In genomic region chr13:53411443-53411842, GRCh38 we compare ENCODE assay signal across 27 cellular contexts.
DNase-seq lines count a peak whose midpoint lies in the region; ATAC-seq and TF ChIP-seq lines count a peak whose summit lies in the region.
"Had no signal": no experiment of that assay in that cellular context is flagged by ENCODE, and none has a peak within 500 bp of the region (broad histone marks: within the 10 kb centered on the region; RNA-seq: fewer than 3 reads in every experiment).

No MANE protein-coding gene starts in this region.

- H3K27ac ChIP-seq in GM23338 (ENCODE audit: low read depth), result no peak overlapping the region
- H3K27ac ChIP-seq: BLaER1 treated with 17β-estradiol and CSF1 and Interleukin-3, amounts not matched to agents 10 nM and 100 nM; body of pancreas; left ventricle myocardium inferior; SK-N-MC; tibial nerve had no signal

- no peaks in the 10 kb centered on the region for H3K4me1 ChIP-seq in GM23338 (ENCODE audit: insufficient read depth)
- H3K4me1 ChIP-seq: BLaER1 treated with 17β-estradiol and CSF1 and Interleukin-3, amounts not matched to agents 10 nM and 100 nM; body of pancreas; left ventricle myocardium inferior; tibial nerve had no signal

- H3K9me3 Mint-ChIP-seq in GM23338, result no peaks in the 10 kb centered on the region
- H3K9me3 Mint-ChIP-seq: activated T-helper 17 cell treated with anti-CD3 and anti-CD28 coated beads, Interleukin-2, amount 50 U/mL, for 72 hours; endodermal cell had no signal

- no peak overlapping the region for H3K27ac Mint-ChIP-seq in GM23338
- H3K27ac Mint-ChIP-seq: activated CD8-positive, alpha-beta T cell treated with anti-CD3 and anti-CD28 coated beads, Interleukin-2, amount 10 ng/mL, durations not matched to agents 7 days and 5 days; activated T-helper 17 cell treated with anti-CD3 and anti-CD28 coated beads, Interleukin-2, amount 50 U/mL, for 72 hours; dendritic cell treated with granulocyte-macrophage colony-stimulating factor and Interleukin-4, amounts not matched to agents 40 ng/mL and 50 ng/mL, for 4 days; endodermal cell; progenitor cell of endocrine pancreas; T-helper 17 cell had no signal

- no peaks in the 10 kb centered on the region for H3K36me3 ChIP-seq in GM23338 (ENCODE audit: insufficient read depth)
- H3K36me3 ChIP-seq: BLaER1 treated with 17β-estradiol and CSF1 and Interleukin-3, amounts not matched to agents 10 nM and 100 nM; left ventricle myocardium inferior; tibial nerve had no signal

- no peaks in the 10 kb centered on the region for H3K4me1 Mint-ChIP-seq in GM23338
- H3K4me1 Mint-ChIP-seq: activated T-helper 17 cell treated with anti-CD3 and anti-CD28 coated beads, Interleukin-2, amount 50 U/mL, for 72 hours; T-helper 17 cell had no signal

- no peaks in the 10 kb centered on the region for H3K27me3 Mint-ChIP-seq in GM23338 (ENCODE audit: insufficient read depth, low read depth, poor library complexity)
- H3K27me3 Mint-ChIP-seq: activated T-helper 17 cell treated with anti-CD3 and anti-CD28 coated beads, Interleukin-2, amount 50 U/mL, for 72 hours; dendritic cell treated with granulocyte-macrophage colony-stimulating factor and Interleukin-4, amounts not matched to agents 40 ng/mL and 50 ng/mL, for 4 days; progenitor cell of endocrine pancreas; T-helper 17 cell had no signal

- H2AFZ ChIP-seq in GM23338, result no peak overlapping the region

- H3K4me3 Mint-ChIP-seq in GM23338, result no peak overlapping the region
- H3K4me3 Mint-ChIP-seq: activated CD8-positive, alpha-beta T cell treated with anti-CD3 and anti-CD28 coated beads, Interleukin-2, amount 10 ng/mL, durations not matched to agents 7 days and 5 days; activated T-helper 17 cell treated with anti-CD3 and anti-CD28 coated beads, Interleukin-2, amount 50 U/mL, for 72 hours; dendritic cell treated with granulocyte-macrophage colony-stimulating factor and Interleukin-4, amounts not matched to agents 40 ng/mL and 50 ng/mL, for 4 days; endodermal cell; T-helper 17 cell had no signal

- no peaks in the 10 kb centered on the region for H4K20me1 ChIP-seq in GM23338 (replicated peaks; ENCODE audit: insufficient read depth)
- H4K20me1 ChIP-seq: BLaER1 treated with 17β-estradiol and CSF1 and Interleukin-3, amounts not matched to agents 10 nM and 100 nM had no signal

- H3K36me3 Mint-ChIP-seq in GM23338 (ENCODE audit: low read depth), result no peaks in the 10 kb centered on the region

- TF ChIP-seq CTCF in GM23338 (conservative IDR thresholded peaks at IDR 0.05; ENCODE audit: low read depth in 2 of 2), result no peak

- DNase-seq in GM23338 (ENCODE audit: low spot score), result no peak
- peak; percentile 12 for DNase-seq in NCI-H1436 (lab: John Stamatoyannopoulos, UW)
- peak; percentile 36 for DNase-seq in NCI-H748 treated with DMSO at 0.1 percent for 48 hours (lab: John Stamatoyannopoulos, UW)
- peak; percentile 7 for DNase-seq in putamen (ENCODE audit: low spot score)
- DNase-seq in RPMI8226, result no peak
- DNase-seq in dermis blood vessel endothelial cell, result no peak
- DNase-seq: activated CD8-positive, alpha-beta T cell treated with anti-CD3 and anti-CD28 coated beads, Interleukin-2, amount 10 ng/mL, durations not matched to agents 7 days and 5 days; activated naive CD4-positive, alpha-beta T cell treated with anti-CD3 and anti-CD28 coated beads, Interleukin-2, amount 50 U/mL, for 16 hours; body of pancreas; endodermal cell; glutamatergic neuron; H7; islet precursor cell; left ventricle myocardium inferior; mesenchymal stem cell; NCI-H1048; NCI-H226; PC-3; stimulated activated CD4-positive, alpha-beta T cell treated with anti-CD3 and anti-CD28 coated beads, Interleukin-4, amount 100 ng/mL, for 24 hours; T-helper 17 cell had no signal

- H3K4me2 ChIP-seq in GM23338, result no peak overlapping the region
- H3K4me2 ChIP-seq: BLaER1 treated with 17β-estradiol and CSF1 and Interleukin-3, amounts not matched to agents 10 nM and 100 nM had no signal

- no peaks in the 10 kb centered on the region for H3K79me2 ChIP-seq in GM23338 (replicated peaks; ENCODE audit: insufficient read depth)

- H3F3A ChIP-seq in GM23338 (replicated peaks; ENCODE audit: low read depth), result no peaks in the 10 kb centered on the region

- no peak overlapping the region for H3K4me3 ChIP-seq in GM23338
- H3K4me3 ChIP-seq: BLaER1 treated with 17β-estradiol and CSF1 and Interleukin-3, amounts not matched to agents 10 nM and 100 nM; body of pancreas; left ventricle myocardium inferior; SK-N-MC; tibial nerve had no signal

- ATAC-seq in GM23338, result peak; percentile 55; the same call in 2 of the 3 replicates
- ATAC-seq in HG02973 (IDR thresholded peaks at IDR 0.05; ENCODE audit: unreplicated experiment), result no peak
- ATAC-seq: activated CD8-positive, alpha-beta T cell treated with anti-CD3 and anti-CD28 coated beads, Interleukin-2, amount 10 ng/mL, durations not matched to agents 7 days and 5 days; activated T-helper 17 cell treated with anti-CD3 and anti-CD28 coated beads, Interleukin-2, amount 50 U/mL, for 72 hours; body of pancreas; PC-3; T-helper 17 cell had no signal

- no peaks in the 10 kb centered on the region for H3K27me3 ChIP-seq in GM23338 (ENCODE audit: insufficient read depth)
- H3K27me3 ChIP-seq: BLaER1 treated with 17β-estradiol and CSF1 and Interleukin-3, amounts not matched to agents 10 nM and 100 nM; body of pancreas; tibial nerve had no signal

- no peaks in the 10 kb centered on the region for H3K9me2 ChIP-seq in GM23338 (ENCODE audit: insufficient read depth)

TF ChIP-seq in GM23338, 12 proteins besides CTCF, POLR2A, EP300 and RAD21 (continues in another document):
- TF ChIP-seq EZH2phosphoT487 (IDR thresholded peaks at IDR 0.05; ENCODE audit: unreplicated experiment), result no peak
- TF ChIP-seq, protein P1, sequence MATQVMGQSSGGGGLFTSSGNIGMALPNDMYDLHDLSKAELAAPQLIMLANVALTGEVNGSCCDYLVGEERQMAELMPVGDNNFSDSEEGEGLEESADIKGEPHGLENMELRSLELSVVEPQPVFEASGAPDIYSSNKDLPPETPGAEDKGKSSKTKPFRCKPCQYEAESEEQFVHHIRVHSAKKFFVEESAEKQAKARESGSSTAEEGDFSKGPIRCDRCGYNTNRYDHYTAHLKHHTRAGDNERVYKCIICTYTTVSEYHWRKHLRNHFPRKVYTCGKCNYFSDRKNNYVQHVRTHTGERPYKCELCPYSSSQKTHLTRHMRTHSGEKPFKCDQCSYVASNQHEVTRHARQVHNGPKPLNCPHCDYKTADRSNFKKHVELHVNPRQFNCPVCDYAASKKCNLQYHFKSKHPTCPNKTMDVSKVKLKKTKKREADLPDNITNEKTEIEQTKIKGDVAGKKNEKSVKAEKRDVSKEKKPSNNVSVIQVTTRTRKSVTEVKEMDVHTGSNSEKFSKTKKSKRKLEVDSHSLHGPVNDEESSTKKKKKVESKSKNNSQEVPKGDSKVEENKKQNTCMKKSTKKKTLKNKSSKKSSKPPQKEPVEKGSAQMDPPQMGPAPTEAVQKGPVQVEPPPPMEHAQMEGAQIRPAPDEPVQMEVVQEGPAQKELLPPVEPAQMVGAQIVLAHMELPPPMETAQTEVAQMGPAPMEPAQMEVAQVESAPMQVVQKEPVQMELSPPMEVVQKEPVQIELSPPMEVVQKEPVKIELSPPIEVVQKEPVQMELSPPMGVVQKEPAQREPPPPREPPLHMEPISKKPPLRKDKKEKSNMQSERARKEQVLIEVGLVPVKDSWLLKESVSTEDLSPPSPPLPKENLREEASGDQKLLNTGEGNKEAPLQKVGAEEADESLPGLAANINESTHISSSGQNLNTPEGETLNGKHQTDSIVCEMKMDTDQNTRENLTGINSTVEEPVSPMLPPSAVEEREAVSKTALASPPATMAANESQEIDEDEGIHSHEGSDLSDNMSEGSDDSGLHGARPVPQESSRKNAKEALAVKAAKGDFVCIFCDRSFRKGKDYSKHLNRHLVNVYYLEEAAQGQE (IDR thresholded peaks at IDR 0.05; ENCODE audit: unreplicated experiment), result no peak
- TF ChIP-seq ZNF331 (CRISPR knock-in tag; IDR thresholded peaks at IDR 0.05; ENCODE audit: low read depth), result no peak
- TF ChIP-seq EZH2 (IDR thresholded peaks at IDR 0.05; ENCODE audit: low read depth, unreplicated experiment), result no peak
- no peak for TF ChIP-seq STAT1 (IDR thresholded peaks at IDR 0.05; ENCODE audit: unreplicated experiment)

Comparison
In these comparisons a context has a peak if more than half of its experiments do, and no peak if none do; other contexts are left out.
1. DNase-seq: peak in NCI-H1436 (single experiment), NCI-H748 treated with DMSO at 0.1 percent for 48 hours (single experiment) and putamen (single experiment); none in GM23338 (single experiment), RPMI8226 (single experiment) and dermis blood vessel endothelial cell (single experiment).